Comparison of ENCODE assay signal across 11 cellular contexts in genomic region chr2:24984912-24985311, GRCh38. TPM values are rescaled to one million over a fixed set of nuclear protein-coding genes. Genes with fewer than 3 reads are reported as not detected.
DNase-seq lines count a peak whose midpoint lies in the region; ATAC-seq and TF ChIP-seq lines count a peak whose summit lies in the region.
"Had no signal": no experiment of that assay in that cellular context is flagged by ENCODE, and none has a peak within 500 bp of the region (broad histone marks: within the 10 kb centered on the region; RNA-seq: fewer than 3 reads in every experiment).

No MANE protein-coding gene starts in this region.

- no peaks in the 10 kb centered on the region for H3K9me3 ChIP-seq in naive thymus-derived CD4-positive, alpha-beta T cell (ENCODE audit: control insufficient read depth in 2 of 3, low read length in 3 of 3)
- no peaks in the 10 kb centered on the region for H3K9me3 ChIP-seq in T-helper 17 cell (ENCODE audit: control insufficient read depth, low read length, poor library complexity, severe bottlenecking)
- H3K9me3 ChIP-seq: colonic mucosa had no signal

- peak overlapping the region; percentile 5 for H3K27ac Mint-ChIP-seq in endothelial cell (ENCODE audit: unreplicated experiment)
- no peak overlapping the region for H3K27ac Mint-ChIP-seq in naive thymus-derived CD4-positive, alpha-beta T cell
- H3K27ac Mint-ChIP-seq in T-helper 17 cell: no peak overlapping the region

- no peak overlapping the region for H3K27ac ChIP-seq in naive thymus-derived CD4-positive, alpha-beta T cell (ENCODE audit: low read depth, low read length)
- H3K27ac ChIP-seq: colonic mucosa had no signal

- POLR2A ChIA-PET in naive thymus-derived CD4-positive, alpha-beta T cell (lab: Charles Lee): no interaction called here

- H3K4me3 ChIP-seq in naive thymus-derived CD4-positive, alpha-beta T cell (ENCODE audit: low read length): no peak overlapping the region
- H3K4me3 ChIP-seq: colonic mucosa had no signal

- H3K27me3 Mint-ChIP-seq in endothelial cell (ENCODE audit: unreplicated experiment): no peaks in the 10 kb centered on the region
- peaks cover 0 to 6% (median 0%) of the 10 kb centered on the region in 5 donors for H3K27me3 Mint-ChIP-seq in naive thymus-derived CD4-positive, alpha-beta T cell
- H3K27me3 Mint-ChIP-seq in T-helper 17 cell: peaks cover 23% of the 10 kb centered on the region

- CTCF ChIA-PET in naive thymus-derived CD4-positive, alpha-beta T cell (lab: Charles Lee): no interaction called here

- DNase-seq in COR-L47 (lab: John Stamatoyannopoulos, UW): peak; percentile 80
- DNase-seq in NCI-H2227 treated with DMSO at 0.1 percent for 48 hours (lab: John Stamatoyannopoulos, UW): peak; percentile 70
- peak; percentile 4 for DNase-seq in endothelial cell (ENCODE audit: low spot score)
- no peak for DNase-seq in naive thymus-derived CD4-positive, alpha-beta T cell
- no peak for DNase-seq in T-helper 17 cell
- DNase-seq in activated CD4-positive, alpha-beta T cell treated with anti-CD3 and anti-CD28 coated beads for 48 hours: no peak
- no peak for DNase-seq in activated naive CD4-positive, alpha-beta T cell treated with anti-CD3 and anti-CD28 coated beads, Interleukin-2, amount 50 U/mL, for 16 hours
- DNase-seq: CD4-positive, alpha-beta memory T cell; colonic mucosa; NCI-H187 treated with DMSO at 0.1 percent for 48 hours had no signal

- ATAC-seq in naive thymus-derived CD4-positive, alpha-beta T cell: peak; percentile 37
- ATAC-seq in T-helper 17 cell (no peak), HG02798 (IDR thresholded peaks at IDR 0.05; ENCODE audit: poor library complexity, unreplicated experiment) (no peak)

- H3K36me3 ChIP-seq in naive thymus-derived CD4-positive, alpha-beta T cell (ENCODE audit: control insufficient read depth in 2 of 3, insufficient read depth in 3 of 3, low read length in 3 of 3): no peaks in the 10 kb centered on the region
- H3K36me3 ChIP-seq: colonic mucosa had no signal

- no peak for TF ChIP-seq CTCF in endothelial cell (IDR thresholded peaks at IDR 0.05; ENCODE audit: unreplicated experiment)

- no peaks in the 10 kb centered on the region for H3K36me3 Mint-ChIP-seq in endothelial cell (ENCODE audit: low read depth, unreplicated experiment)
- H3K36me3 Mint-ChIP-seq in naive thymus-derived CD4-positive, alpha-beta T cell: peaks cover 0 to 4% (median 0%) of the 10 kb centered on the region in 5 donors
- no peaks in the 10 kb centered on the region for H3K36me3 Mint-ChIP-seq in T-helper 17 cell (ENCODE audit: low read depth)

- H3K4me3 Mint-ChIP-seq in endothelial cell (ENCODE audit: unreplicated experiment) (no peak overlapping the region), T-helper 17 cell (no peak overlapping the region)
- no peak overlapping the region for H3K4me3 Mint-ChIP-seq in naive thymus-derived CD4-positive, alpha-beta T cell
- H3K4me3 Mint-ChIP-seq: CD4-positive, alpha-beta memory T cell had no signal

- H3K9me3 Mint-ChIP-seq in endothelial cell (ENCODE audit: unreplicated experiment): no peaks in the 10 kb centered on the region
- no peaks in the 10 kb centered on the region for H3K9me3 Mint-ChIP-seq in naive thymus-derived CD4-positive, alpha-beta T cell
- H3K9me3 Mint-ChIP-seq: CD4-positive, alpha-beta memory T cell had no signal

- H3K4me1 Mint-ChIP-seq in endothelial cell (ENCODE audit: unreplicated experiment): no peaks in the 10 kb centered on the region
- no peaks in the 10 kb centered on the region for H3K4me1 Mint-ChIP-seq in naive thymus-derived CD4-positive, alpha-beta T cell
- peaks cover 5% of the 10 kb centered on the region for H3K4me1 Mint-ChIP-seq in T-helper 17 cell
- H3K4me1 Mint-ChIP-seq: CD4-positive, alpha-beta memory T cell had no signal

- no peaks in the 10 kb centered on the region for H3K27me3 ChIP-seq in naive thymus-derived CD4-positive, alpha-beta T cell (ENCODE audit: control insufficient read depth in 2 of 2, insufficient read depth in 2 of 2, low read length in 2 of 2)
- H3K27me3 ChIP-seq: colonic mucosa had no signal

- H3K4me1 ChIP-seq in naive thymus-derived CD4-positive, alpha-beta T cell (ENCODE audit: control insufficient read depth in 2 of 2, insufficient read depth in 2 of 2, low read length in 2 of 2): no peaks in the 10 kb centered on the region
- H3K4me1 ChIP-seq: colonic mucosa had no signal

- intact Hi-C loops in naive thymus-derived CD4-positive, alpha-beta T cell (cut with micrococcal nuclease): no loop called here

RNA-seq across cellular contexts. Expression of gene DNAJC27, which starts 13.2 kb away (rescaled TPM):
- total RNA-seq in endothelial cell (ENCODE audit: unreplicated experiment): 3.5 TPM
- 10 to 100 TPM in 4 of 5 experiments, 1 to 10 TPM in 1; 5.9 to 22.0 (median 18.1) TPM for total RNA-seq in naive thymus-derived CD4-positive, alpha-beta T cell
- polyA plus RNA-seq in naive thymus-derived CD4-positive, alpha-beta T cell: 1 to 10 TPM; 3.0 to 6.2 TPM
- 10 to 100 TPM; 15.7 to 19.2 TPM for total RNA-seq in T-helper 17 cell

RNA-seq across cellular contexts. Expression of gene EFR3B, which starts 57.0 kb away (rescaled TPM):
- total RNA-seq in endothelial cell (ENCODE audit: unreplicated experiment) (11.3 TPM), T-helper 17 cell (not detected)
- total RNA-seq in naive thymus-derived CD4-positive, alpha-beta T cell: under 1 TPM in 3 of 5 experiments, not detected in 2; 0.05 to 0.08 (median 0.07) TPM
- polyA plus RNA-seq in naive thymus-derived CD4-positive, alpha-beta T cell: under 1 TPM in 1 of 2 donors, not detected in 1; 0.10 TPM

Comparison
In these comparisons a context has a peak if more than half of its experiments do, and no peak if none do; other contexts are left out.
1. DNase-seq: peak in COR-L47 (single experiment), NCI-H2227 treated with DMSO at 0.1 percent for 48 hours (single experiment) and endothelial cell (single experiment); none in naive thymus-derived CD4-positive, alpha-beta T cell (0 of 9), T-helper 17 cell (0 of 3), activated CD4-positive, alpha-beta T cell treated with anti-CD3 and anti-CD28 coated beads for 48 hours (single experiment) and activated naive CD4-positive, alpha-beta T cell treated with anti-CD3 and anti-CD28 coated beads, Interleukin-2, amount 50 U/mL, for 16 hours (single experiment).
2. RNA of gene EFR3B, which starts 57.0 kb away (total RNA-seq): 11.3 TPM in endothelial cell (single experiment); 0.05 to 0.08 TPM in naive thymus-derived CD4-positive, alpha-beta T cell and not detected in T-helper 17 cell; every median in the first group is over 10 times any median in the second.